In genomic region chr13:98105929-98106336, GRCh38 we compare ENCODE assay signal across 1 cellular context.
A peak's percentile ranks its signal among the peaks of the same experiment; 100 is the strongest.
TF ChIP-seq lines count a peak whose summit lies in the region.

No MANE protein-coding gene starts in this region.

TF ChIP-seq in HepG2, 621 proteins besides CTCF, POLR2A, EP300 and RAD21 (continued from another document):
- TF ChIP-seq, protein P1, sequence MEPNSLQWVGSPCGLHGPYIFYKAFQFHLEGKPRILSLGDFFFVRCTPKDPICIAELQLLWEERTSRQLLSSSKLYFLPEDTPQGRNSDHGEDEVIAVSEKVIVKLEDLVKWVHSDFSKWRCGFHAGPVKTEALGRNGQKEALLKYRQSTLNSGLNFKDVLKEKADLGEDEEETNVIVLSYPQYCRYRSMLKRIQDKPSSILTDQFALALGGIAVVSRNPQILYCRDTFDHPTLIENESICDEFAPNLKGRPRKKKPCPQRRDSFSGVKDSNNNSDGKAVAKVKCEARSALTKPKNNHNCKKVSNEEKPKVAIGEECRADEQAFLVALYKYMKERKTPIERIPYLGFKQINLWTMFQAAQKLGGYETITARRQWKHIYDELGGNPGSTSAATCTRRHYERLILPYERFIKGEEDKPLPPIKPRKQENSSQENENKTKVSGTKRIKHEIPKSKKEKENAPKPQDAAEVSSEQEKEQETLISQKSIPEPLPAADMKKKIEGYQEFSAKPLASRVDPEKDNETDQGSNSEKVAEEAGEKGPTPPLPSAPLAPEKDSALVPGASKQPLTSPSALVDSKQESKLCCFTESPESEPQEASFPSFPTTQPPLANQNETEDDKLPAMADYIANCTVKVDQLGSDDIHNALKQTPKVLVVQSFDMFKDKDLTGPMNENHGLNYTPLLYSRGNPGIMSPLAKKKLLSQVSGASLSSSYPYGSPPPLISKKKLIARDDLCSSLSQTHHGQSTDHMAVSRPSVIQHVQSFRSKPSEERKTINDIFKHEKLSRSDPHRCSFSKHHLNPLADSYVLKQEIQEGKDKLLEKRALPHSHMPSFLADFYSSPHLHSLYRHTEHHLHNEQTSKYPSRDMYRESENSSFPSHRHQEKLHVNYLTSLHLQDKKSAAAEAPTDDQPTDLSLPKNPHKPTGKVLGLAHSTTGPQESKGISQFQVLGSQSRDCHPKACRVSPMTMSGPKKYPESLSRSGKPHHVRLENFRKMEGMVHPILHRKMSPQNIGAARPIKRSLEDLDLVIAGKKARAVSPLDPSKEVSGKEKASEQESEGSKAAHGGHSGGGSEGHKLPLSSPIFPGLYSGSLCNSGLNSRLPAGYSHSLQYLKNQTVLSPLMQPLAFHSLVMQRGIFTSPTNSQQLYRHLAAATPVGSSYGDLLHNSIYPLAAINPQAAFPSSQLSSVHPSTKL (CRISPR knock-in tag; IDR thresholded peaks at IDR 0.05): peak; percentile 62; the same call in 1 of the 2 replicates
- TF ChIP-seq PLRG1 (conservative IDR thresholded peaks at IDR 0.05) (no peak), ZNF609 (CRISPR knock-in tag; IDR thresholded peaks at IDR 0.05; ENCODE audit: borderline replicate concordance) (peak; percentile 62; the same call in 1 of the 2 replicates)
- TF ChIP-seq, protein P2, sequence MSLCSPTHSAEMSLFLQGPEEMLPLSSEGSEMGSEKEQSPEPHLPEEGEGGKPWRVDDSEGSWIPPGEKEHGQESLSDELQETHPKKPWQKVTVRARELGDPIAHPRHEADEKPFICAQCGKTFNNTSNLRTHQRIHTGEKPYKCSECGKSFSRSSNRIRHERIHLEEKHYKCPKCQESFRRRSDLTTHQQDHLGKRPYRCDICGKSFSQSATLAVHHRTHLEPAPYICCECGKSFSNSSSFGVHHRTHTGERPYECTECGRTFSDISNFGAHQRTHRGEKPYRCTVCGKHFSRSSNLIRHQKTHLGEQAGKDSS (CRISPR knock-in tag; IDR thresholded peaks at IDR 0.05; ENCODE audit: borderline replicate concordance, low read depth): no peak
